ENCODE assay signal across 10 cellular contexts in the genomic region with DNA sequence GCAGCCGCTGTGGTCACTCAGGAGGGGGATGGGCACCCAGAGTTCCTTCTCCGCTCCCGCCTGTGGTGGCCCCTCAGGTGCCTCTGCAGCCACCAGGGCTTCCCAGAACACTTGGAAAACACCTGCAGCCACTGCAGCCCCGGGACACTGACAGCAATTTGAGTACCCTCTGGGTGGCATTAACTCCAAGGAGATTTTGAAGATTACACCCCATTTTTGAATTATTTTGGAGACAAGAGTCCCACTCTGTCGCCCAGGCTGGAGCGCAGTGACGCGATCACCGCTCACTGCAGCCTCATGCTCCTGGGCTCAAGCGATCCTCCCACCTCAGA. TPM values are rescaled to one million over a fixed set of nuclear protein-coding genes. Genes with fewer than 3 reads are reported as not detected.
A peak's percentile ranks its signal among the peaks of the same experiment; 100 is the strongest.
DNase-seq lines count a peak whose midpoint lies in the region; ATAC-seq and TF ChIP-seq lines count a peak whose summit lies in the region.
"Had no signal": no experiment of that assay in that cellular context is flagged by ENCODE, and none has a peak within 500 bp of the region (broad histone marks: within the 10 kb centered on the region; RNA-seq: fewer than 3 reads in every experiment).

No MANE protein-coding gene starts in this region.

- H2BK15ac ChIP-seq in neuronal stem cell (ENCODE audit: low read length): peak overlapping the region; percentile 51

- H3K9ac ChIP-seq in neuronal stem cell (ENCODE audit: low read depth, low read length, poor library complexity): no peak overlapping the region
- H3K9ac ChIP-seq: neural progenitor cell had no signal

- peaks cover 14 to 82% (median 61%) of the 10 kb centered on the region in 9 donors for H3K4me1 ChIP-seq in heart right ventricle
- H3K4me1 ChIP-seq in neuronal stem cell (ENCODE audit: control insufficient read depth in 2 of 2, insufficient read depth in 1 of 2, low read depth in 1 of 2, low read length in 2 of 2): peaks cover 0 to 2% of the 10 kb centered on the region in 2 donors
- peaks cover 72% of the 10 kb centered on the region for H3K4me1 ChIP-seq in upper lobe of right lung

- H3K18ac ChIP-seq in neuronal stem cell (ENCODE audit: low read length): no peak overlapping the region

- no peaks in the 10 kb centered on the region for H3K36me3 ChIP-seq in heart right ventricle
- H3K36me3 ChIP-seq in neuronal stem cell (replicated peaks in 1 of 2; ENCODE audit: control insufficient read depth in 2 of 2, insufficient read depth in 2 of 2, low read length in 2 of 2): no peaks in the 10 kb centered on the region
- no peaks in the 10 kb centered on the region for H3K36me3 ChIP-seq in upper lobe of right lung
- H3K36me3 ChIP-seq: neural progenitor cell had no signal

- H3K9me3 ChIP-seq in heart right ventricle (no peaks in the 10 kb centered on the region), neuronal stem cell (replicated peaks in 1 of 2; ENCODE audit: control insufficient read depth in 2 of 2, insufficient read depth in 1 of 2, low read depth in 1 of 2, low read length in 2 of 2) (no peaks in the 10 kb centered on the region), upper lobe of right lung (no peaks in the 10 kb centered on the region)

- no peak overlapping the region for H2BK120ac ChIP-seq in neuronal stem cell (ENCODE audit: low read depth, low read length)

- H3K4me3 ChIP-seq in heart right ventricle (peak overlapping the region in 7 of 10 donors; percentile 31 to 43 (median 35)), neuronal stem cell (ENCODE audit: low read length in 2 of 2) (no peak overlapping the region), upper lobe of right lung (peak overlapping the region; percentile 44)
- H3K4me3 ChIP-seq: neural progenitor cell had no signal

- no peak overlapping the region for H2AFZ ChIP-seq in neuronal stem cell (ENCODE audit: low read length)

- no peak overlapping the region for H3K23ac ChIP-seq in neuronal stem cell (ENCODE audit: low read depth, low read length, poor library complexity)

- H4K91ac ChIP-seq in neuronal stem cell (ENCODE audit: low read depth, low read length, poor library complexity): no peak overlapping the region

- WGBS in heart right ventricle, 2 donors: 84 to 90% methylated on average over 10 of the region's 10 CpGs
- WGBS in neuronal stem cell (ENCODE audit: extremely low coverage in 2 of 2, insufficient read length in 2 of 2, insufficient replicate concordance in 1 of 2), 2 donors: no CpG with 5 or more reads among the region's 10 CpGs

- H3K14ac ChIP-seq in neuronal stem cell (ENCODE audit: low read length): no peak overlapping the region

- peak overlapping the region; percentile 72 to 97 (median 90) for H3K27ac ChIP-seq in heart right ventricle
- peak overlapping the region; percentile 62 for H3K27ac ChIP-seq in epithelial cell of prostate
- no peak overlapping the region for H3K27ac ChIP-seq in neuronal stem cell (replicated peaks; ENCODE audit: low read length)
- peak overlapping the region; percentile 84 for H3K27ac ChIP-seq in upper lobe of right lung
- H3K27ac ChIP-seq: neural progenitor cell had no signal

- no peak overlapping the region for H3K4me2 ChIP-seq in neuronal stem cell (ENCODE audit: insufficient read depth, low read length, poor library complexity, severe bottlenecking)
- H3K4me2 ChIP-seq: neural progenitor cell had no signal

- H3K79me1 ChIP-seq in neuronal stem cell (ENCODE audit: low read depth, low read length): no peaks in the 10 kb centered on the region

- no peak for TF ChIP-seq CTCF in heart right ventricle (IDR thresholded peaks at IDR 0.05)
- TF ChIP-seq CTCF in upper lobe of right lung (IDR thresholded peaks at IDR 0.05): no peak

- H2BK5ac ChIP-seq in neuronal stem cell (ENCODE audit: low read length): no peak overlapping the region

- no peak overlapping the region for H2BK12ac ChIP-seq in neuronal stem cell (ENCODE audit: low read length)

- H3K27me3 ChIP-seq in heart right ventricle (no peaks in the 10 kb centered on the region), neuronal stem cell (ENCODE audit: control insufficient read depth in 3 of 3, insufficient read depth in 3 of 3, low read depth in 1 of 3, low read length in 3 of 3) (peaks cover 0 to 17% (median 0%) of the 10 kb centered on the region in 3 experiments), upper lobe of right lung (no peaks in the 10 kb centered on the region)
- H3K27me3 ChIP-seq: neural progenitor cell had no signal

- ATAC-seq in heart right ventricle: no peak
- no peak for ATAC-seq in upper lobe of right lung
- no peak for ATAC-seq in HG03097 (IDR thresholded peaks at IDR 0.05; ENCODE audit: low FRiP score, unreplicated experiment)
- no peak for ATAC-seq in HG03439 (IDR thresholded peaks at IDR 0.05; ENCODE audit: unreplicated experiment)
- no peak for ATAC-seq in GM18867 (IDR thresholded peaks at IDR 0.05; ENCODE audit: unreplicated experiment)

- H2AK5ac ChIP-seq in neuronal stem cell (ENCODE audit: low read depth, low read length): no peak overlapping the region

- H3K4ac ChIP-seq in neuronal stem cell (ENCODE audit: low read length): no peak overlapping the region

- intact Hi-C loops in heart right ventricle (cut with DNase I) (loop anchor here in 5 of 10 donors (2.0 to 10.0 kb wide), 6 partner anchors 32 to 142 kb away; partner anchors contain the start of genes RBM17 (in 4 of the 5) and IL15RA (in 2 of the 5)), cardiac septum (cut with DNase I) (loop anchor here (2.0 to 10.0 kb wide), 3 partner anchors 107 to 460 kb away; partner anchors contain the start of gene RBM17), upper lobe of right lung (cut with DNase I) (no loop called here)

- DNase-seq in heart right ventricle (peak in 1 of 2 donors; percentile 32), cardiac septum (ENCODE audit: low spot score) (no peak), epithelial cell of prostate (ENCODE audit: low read depth, low spot score) (no peak), neuronal stem cell (ENCODE audit: low spot score) (no peak), upper lobe of right lung (no peak)
- DNase-seq: T-helper 2 cell had no signal

- H4K8ac ChIP-seq in neuronal stem cell (ENCODE audit: low read depth, low read length): no peak overlapping the region

RNA-seq across cellular contexts. Expression of gene IL15RA, which starts 32.2 kb away (rescaled TPM):
- total RNA-seq in heart right ventricle: 10 to 100 TPM in 3 of 10 donors, 1 to 10 TPM in 7; 3.5 to 21.0 (median 5.6) TPM
- polyA plus RNA-seq in heart right ventricle: 10 to 100 TPM; 11.7 to 18.7 TPM
- total RNA-seq in cardiac septum: 3.9 TPM
- not detected for polyA plus RNA-seq in neuronal stem cell (2013, experiment 1 of 2)
- polyA plus RNA-seq in neuronal stem cell (2013, experiment 2 of 2): not detected
- total RNA-seq in upper lobe of right lung: 36.7 TPM

RNA-seq across cellular contexts. Expression of gene FBH1, which starts 55.1 kb away (rescaled TPM):
- total RNA-seq in heart right ventricle (100 to 1,000 TPM in 1 of 10 donors, 10 to 100 TPM in 9; 57.8 to 134 (median 76.0) TPM), cardiac septum (73.8 TPM), upper lobe of right lung (73.3 TPM)
- polyA plus RNA-seq in heart right ventricle: 10 to 100 TPM; 59.1 to 91.9 TPM
- 23.7 TPM for polyA plus RNA-seq in neuronal stem cell (2013, experiment 1 of 2)
- 24.3 TPM for polyA plus RNA-seq in neuronal stem cell (2013, experiment 2 of 2)

RNA-seq across cellular contexts. Expression of gene ANKRD16, which starts 55.5 kb away (rescaled TPM):
- total RNA-seq in heart right ventricle: 1 to 10 TPM; 2.2 to 3.9 (median 3.4) TPM
- 1 to 10 TPM; 3.0 to 3.8 TPM for polyA plus RNA-seq in heart right ventricle
- total RNA-seq in cardiac septum: 3.9 TPM
- 5.0 TPM for polyA plus RNA-seq in neuronal stem cell (2013, experiment 1 of 2)
- polyA plus RNA-seq in neuronal stem cell (2013, experiment 2 of 2): 4.8 TPM
- total RNA-seq in upper lobe of right lung: 4.6 TPM

Comparison
In these comparisons a context has a peak if more than half of its experiments do, and no peak if none do; other contexts are left out.
1. H3K4me3 ChIP-seq: peak in heart right ventricle (7 of 10) and upper lobe of right lung (single experiment); none in neuronal stem cell (0 of 2).